ENCODE assay signal across 1 cellular context in the genomic region with DNA sequence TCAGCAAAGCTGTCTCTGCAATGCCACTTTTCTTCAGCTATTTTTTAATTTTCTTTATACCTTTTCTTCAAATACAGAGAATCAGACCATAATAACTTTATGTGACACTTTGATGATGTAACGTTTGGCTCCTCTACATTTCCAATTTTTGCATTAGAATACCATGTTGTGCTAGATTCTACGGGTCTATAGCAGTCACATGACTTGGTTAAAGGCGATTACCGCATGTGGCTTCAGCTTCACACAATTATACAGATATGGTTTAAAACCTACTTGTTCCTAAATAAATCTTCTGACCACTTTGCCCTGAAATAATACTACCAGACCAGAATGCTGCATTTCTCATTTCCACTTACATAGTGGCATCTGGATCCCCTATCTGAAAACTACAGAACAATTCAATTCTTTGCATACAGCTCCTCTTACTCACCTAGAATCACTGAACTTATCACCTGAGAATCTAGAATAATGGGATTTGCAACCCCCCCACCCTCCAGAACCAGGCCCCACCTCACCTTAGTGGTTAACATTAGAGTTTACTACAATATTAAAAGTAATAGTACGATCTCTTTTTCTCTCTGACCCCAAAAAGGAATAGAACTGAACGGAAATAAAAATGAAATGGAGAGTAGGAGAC.
TF ChIP-seq lines count a peak whose summit lies in the region.

No MANE protein-coding gene starts in this region.

TF ChIP-seq in HepG2, 621 proteins besides CTCF, POLR2A, EP300 and RAD21 (continued from another document):
- TF ChIP-seq, protein P1, sequence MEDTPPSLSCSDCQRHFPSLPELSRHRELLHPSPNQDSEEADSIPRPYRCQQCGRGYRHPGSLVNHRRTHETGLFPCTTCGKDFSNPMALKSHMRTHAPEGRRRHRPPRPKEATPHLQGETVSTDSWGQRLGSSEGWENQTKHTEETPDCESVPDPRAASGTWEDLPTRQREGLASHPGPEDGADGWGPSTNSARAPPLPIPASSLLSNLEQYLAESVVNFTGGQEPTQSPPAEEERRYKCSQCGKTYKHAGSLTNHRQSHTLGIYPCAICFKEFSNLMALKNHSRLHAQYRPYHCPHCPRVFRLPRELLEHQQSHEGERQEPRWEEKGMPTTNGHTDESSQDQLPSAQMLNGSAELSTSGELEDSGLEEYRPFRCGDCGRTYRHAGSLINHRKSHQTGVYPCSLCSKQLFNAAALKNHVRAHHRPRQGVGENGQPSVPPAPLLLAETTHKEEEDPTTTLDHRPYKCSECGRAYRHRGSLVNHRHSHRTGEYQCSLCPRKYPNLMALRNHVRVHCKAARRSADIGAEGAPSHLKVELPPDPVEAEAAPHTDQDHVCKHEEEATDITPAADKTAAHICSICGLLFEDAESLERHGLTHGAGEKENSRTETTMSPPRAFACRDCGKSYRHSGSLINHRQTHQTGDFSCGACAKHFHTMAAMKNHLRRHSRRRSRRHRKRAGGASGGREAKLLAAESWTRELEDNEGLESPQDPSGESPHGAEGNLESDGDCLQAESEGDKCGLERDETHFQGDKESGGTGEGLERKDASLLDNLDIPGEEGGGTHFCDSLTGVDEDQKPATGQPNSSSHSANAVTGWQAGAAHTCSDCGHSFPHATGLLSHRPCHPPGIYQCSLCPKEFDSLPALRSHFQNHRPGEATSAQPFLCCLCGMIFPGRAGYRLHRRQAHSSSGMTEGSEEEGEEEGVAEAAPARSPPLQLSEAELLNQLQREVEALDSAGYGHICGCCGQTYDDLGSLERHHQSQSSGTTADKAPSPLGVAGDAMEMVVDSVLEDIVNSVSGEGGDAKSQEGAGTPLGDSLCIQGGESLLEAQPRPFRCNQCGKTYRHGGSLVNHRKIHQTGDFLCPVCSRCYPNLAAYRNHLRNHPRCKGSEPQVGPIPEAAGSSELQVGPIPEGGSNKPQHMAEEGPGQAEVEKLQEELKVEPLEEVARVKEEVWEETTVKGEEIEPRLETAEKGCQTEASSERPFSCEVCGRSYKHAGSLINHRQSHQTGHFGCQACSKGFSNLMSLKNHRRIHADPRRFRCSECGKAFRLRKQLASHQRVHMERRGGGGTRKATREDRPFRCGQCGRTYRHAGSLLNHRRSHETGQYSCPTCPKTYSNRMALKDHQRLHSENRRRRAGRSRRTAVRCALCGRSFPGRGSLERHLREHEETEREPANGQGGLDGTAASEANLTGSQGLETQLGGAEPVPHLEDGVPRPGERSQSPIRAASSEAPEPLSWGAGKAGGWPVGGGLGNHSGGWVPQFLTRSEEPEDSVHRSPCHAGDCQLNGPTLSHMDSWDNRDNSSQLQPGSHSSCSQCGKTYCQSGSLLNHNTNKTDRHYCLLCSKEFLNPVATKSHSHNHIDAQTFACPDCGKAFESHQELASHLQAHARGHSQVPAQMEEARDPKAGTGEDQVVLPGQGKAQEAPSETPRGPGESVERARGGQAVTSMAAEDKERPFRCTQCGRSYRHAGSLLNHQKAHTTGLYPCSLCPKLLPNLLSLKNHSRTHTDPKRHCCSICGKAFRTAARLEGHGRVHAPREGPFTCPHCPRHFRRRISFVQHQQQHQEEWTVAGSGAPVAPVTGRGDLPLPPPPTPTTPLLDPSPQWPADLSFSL (CRISPR knock-in tag; IDR thresholded peaks at IDR 0.05) = no peak
- TF ChIP-seq GFI1 (CRISPR knock-in tag; IDR thresholded peaks at IDR 0.05; ENCODE audit: borderline replicate concordance) = no peak
- TF ChIP-seq ZFP41 (CRISPR knock-in tag; IDR thresholded peaks at IDR 0.05; ENCODE audit: borderline replicate concordance) = no peak
- no peak for TF ChIP-seq KDM4B (CRISPR knock-in tag; IDR thresholded peaks at IDR 0.05)
- TF ChIP-seq, protein P2, sequence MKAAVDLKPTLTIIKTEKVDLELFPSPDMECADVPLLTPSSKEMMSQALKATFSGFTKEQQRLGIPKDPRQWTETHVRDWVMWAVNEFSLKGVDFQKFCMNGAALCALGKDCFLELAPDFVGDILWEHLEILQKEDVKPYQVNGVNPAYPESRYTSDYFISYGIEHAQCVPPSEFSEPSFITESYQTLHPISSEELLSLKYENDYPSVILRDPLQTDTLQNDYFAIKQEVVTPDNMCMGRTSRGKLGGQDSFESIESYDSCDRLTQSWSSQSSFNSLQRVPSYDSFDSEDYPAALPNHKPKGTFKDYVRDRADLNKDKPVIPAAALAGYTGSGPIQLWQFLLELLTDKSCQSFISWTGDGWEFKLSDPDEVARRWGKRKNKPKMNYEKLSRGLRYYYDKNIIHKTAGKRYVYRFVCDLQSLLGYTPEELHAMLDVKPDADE (CRISPR knock-in tag; IDR thresholded peaks at IDR 0.05) = no peak
- TF ChIP-seq KAT2B (IDR thresholded peaks at IDR 0.05; ENCODE audit: borderline replicate concordance, low read depth, low read length) = no peak
- TF ChIP-seq PPARG (CRISPR knock-in tag; conservative IDR thresholded peaks at IDR 0.05) = no peak
- TF ChIP-seq PHF8 (CRISPR knock-in tag; IDR thresholded peaks at IDR 0.05) = no peak
